Comparison of ENCODE assay signal across 8 cellular contexts in genomic region chr7:129948877-129949291, GRCh38. TPM values are rescaled to one million over a fixed set of nuclear protein-coding genes. Genes with fewer than 3 reads are reported as not detected.
DNase-seq lines count a peak whose midpoint lies in the region; ATAC-seq, FAIRE-seq and TF ChIP-seq lines count a peak whose summit lies in the region.

No MANE protein-coding gene starts in this region.

- H3K4ac ChIP-seq in neuronal stem cell (ENCODE audit: low read length): no peak overlapping the region

- H3K79me1 ChIP-seq in neuronal stem cell (ENCODE audit: low read depth, low read length): peaks cover 4% of the 10 kb centered on the region

- no peak overlapping the region for H2BK120ac ChIP-seq in neuronal stem cell (ENCODE audit: low read depth, low read length)

- no peak overlapping the region for H2AK5ac ChIP-seq in neuronal stem cell (ENCODE audit: low read depth, low read length)

- H3K23ac ChIP-seq in neuronal stem cell (ENCODE audit: low read depth, low read length, poor library complexity): no peak overlapping the region

- H3K4me1 ChIP-seq in RWPE2 (ENCODE audit: insufficient read depth, poor library complexity, severe bottlenecking) (peaks cover 13% of the 10 kb centered on the region), neuronal stem cell (ENCODE audit: control insufficient read depth in 2 of 2, insufficient read depth in 1 of 2, low read depth in 1 of 2, low read length in 2 of 2) (peaks cover 0 to 9% of the 10 kb centered on the region in 2 donors), subcutaneous abdominal adipose tissue (ENCODE audit: control insufficient read depth in 5 of 5, insufficient read depth in 5 of 5, low read length in 5 of 5) (peaks cover 7 to 53% (median 47%) of the 10 kb centered on the region in 5 donors)

- no peak overlapping the region for H2BK15ac ChIP-seq in neuronal stem cell (ENCODE audit: low read length)

- FAIRE-seq in frontal cortex (lab: Jason Lieb, UNC): no peak

- ATAC-seq in GM21526 (IDR thresholded peaks at IDR 0.05; ENCODE audit: low FRiP score, unreplicated experiment) (peak; percentile 51), RWPE2 (ENCODE audit: low read depth) (peak; percentile 77)

- H3K9me3 ChIP-seq in RWPE2 (ENCODE audit: severe bottlenecking) (no peaks in the 10 kb centered on the region), neuronal stem cell (replicated peaks in 1 of 2; ENCODE audit: control insufficient read depth in 2 of 2, insufficient read depth in 1 of 2, low read depth in 1 of 2, low read length in 2 of 2) (peaks cover 2 to 14% of the 10 kb centered on the region in 2 donors), subcutaneous abdominal adipose tissue (ENCODE audit: control insufficient read depth in 5 of 5, low read length in 5 of 5) (no peaks in the 10 kb centered on the region)

- no peak overlapping the region for H3K14ac ChIP-seq in neuronal stem cell (ENCODE audit: low read length)

- peak overlapping the region; percentile 45 for H3K4me2 ChIP-seq in neuronal stem cell (ENCODE audit: insufficient read depth, low read length, poor library complexity, severe bottlenecking)

- H2BK12ac ChIP-seq in neuronal stem cell (ENCODE audit: low read length): no peak overlapping the region

- H3K27ac ChIP-seq in RWPE2 (ENCODE audit: poor library complexity, severe bottlenecking): peak overlapping the region; percentile 96
- H3K27ac ChIP-seq in neuronal stem cell (replicated peaks; ENCODE audit: low read length): peak overlapping the region; percentile 89
- H3K27ac ChIP-seq in subcutaneous abdominal adipose tissue (ENCODE audit: low read depth, low read length): peak overlapping the region; percentile 98

- DNase-seq in DMS 273 (lab: John Stamatoyannopoulos, UW; ENCODE audit: unreplicated experiment): peak; percentile 98
- peak; percentile 87 for DNase-seq in Jurkat, Clone E6-1 (ENCODE audit: low read depth, low spot score)
- peak; percentile 88 for DNase-seq in RWPE2 (ENCODE audit: low spot score)
- peak; percentile 77 for DNase-seq in activated gamma-delta T cell treated with Interleukin-2 at 50 U/mL for 16 hours
- peak; percentile 71 to 74 for DNase-seq in frontal cortex (ENCODE audit: low spot score in 2 of 2)
- DNase-seq in neuronal stem cell (ENCODE audit: low spot score): peak; percentile 81

- H3K18ac ChIP-seq in neuronal stem cell (ENCODE audit: low read length): no peak overlapping the region

- peak overlapping the region; percentile 84 for H3K4me3 ChIP-seq in Jurkat, Clone E6-1 (ENCODE audit: low read length)
- peak overlapping the region; percentile 95 for H3K4me3 ChIP-seq in RWPE2 (ENCODE audit: severe bottlenecking)
- H3K4me3 ChIP-seq in neuronal stem cell (ENCODE audit: low read length in 2 of 2): peak overlapping the region; percentile 68 to 95
- peak overlapping the region; percentile 74 to 97 (median 95) for H3K4me3 ChIP-seq in subcutaneous abdominal adipose tissue (ENCODE audit: low read depth in 1 of 5, low read length in 5 of 5)

- H3K9ac ChIP-seq in neuronal stem cell (ENCODE audit: low read depth, low read length, poor library complexity) (no peak overlapping the region), subcutaneous abdominal adipose tissue (ENCODE audit: low read length in 5 of 5) (peak overlapping the region; percentile 89 to 99 (median 95))

- WGBS in neuronal stem cell (ENCODE audit: extremely low coverage in 2 of 2, insufficient read length in 2 of 2, insufficient replicate concordance in 1 of 2), 2 donors: no CpG with 5 or more reads among the region's 10 CpGs

- no peak overlapping the region for H4K8ac ChIP-seq in neuronal stem cell (ENCODE audit: low read depth, low read length)

- H2AFZ ChIP-seq in neuronal stem cell (ENCODE audit: low read length): no peak overlapping the region

- no peak overlapping the region for H4K91ac ChIP-seq in neuronal stem cell (ENCODE audit: low read depth, low read length, poor library complexity)

- H2BK5ac ChIP-seq in neuronal stem cell (ENCODE audit: low read length): no peak overlapping the region

- H3K27me3 ChIP-seq in RWPE2 (ENCODE audit: insufficient read depth, poor library complexity, severe bottlenecking): no peaks in the 10 kb centered on the region
- no peaks in the 10 kb centered on the region for H3K27me3 ChIP-seq in neuronal stem cell (ENCODE audit: control insufficient read depth in 3 of 3, insufficient read depth in 3 of 3, low read depth in 1 of 3, low read length in 3 of 3)
- H3K27me3 ChIP-seq in subcutaneous abdominal adipose tissue (ENCODE audit: control insufficient read depth in 5 of 5, insufficient read depth in 4 of 5, low read length in 5 of 5): no peaks in the 10 kb centered on the region

- TF ChIP-seq CTCF in RWPE2 (IDR thresholded peaks at IDR 0.05; ENCODE audit: poor library complexity, severe bottlenecking): no peak

- H3K36me3 ChIP-seq in RWPE2 (ENCODE audit: low read depth) (peaks cover 36% of the 10 kb centered on the region), neuronal stem cell (replicated peaks in 1 of 2; ENCODE audit: control insufficient read depth in 2 of 2, insufficient read depth in 2 of 2, low read length in 2 of 2) (peaks cover 0 to 33% of the 10 kb centered on the region in 2 donors), subcutaneous abdominal adipose tissue (ENCODE audit: control insufficient read depth in 5 of 5, insufficient read depth in 5 of 5, low read length in 5 of 5) (no peaks in the 10 kb centered on the region)

RNA-seq across cellular contexts. Expression of gene UBE2H, which starts 3.9 kb away (rescaled TPM):
- 27.4 TPM for polyA plus RNA-seq in Jurkat, Clone E6-1 (2012; ENCODE audit: insufficient read depth, insufficient read length)
- total RNA-seq in frontal cortex: 73.8 TPM
- 114 TPM for polyA plus RNA-seq in neuronal stem cell (2013, experiment 1 of 2)
- 116 TPM for polyA plus RNA-seq in neuronal stem cell (2013, experiment 2 of 2)

Comparison
In these comparisons a context has a peak if more than half of its experiments do, and no peak if none do; other contexts are left out.
1. Peak in every context shown above with its lines: DNase-seq, ATAC-seq, H3K4me3 ChIP-seq and H3K27ac ChIP-seq.